21 cellular contexts compared by ENCODE assay signal in the genomic region with DNA sequence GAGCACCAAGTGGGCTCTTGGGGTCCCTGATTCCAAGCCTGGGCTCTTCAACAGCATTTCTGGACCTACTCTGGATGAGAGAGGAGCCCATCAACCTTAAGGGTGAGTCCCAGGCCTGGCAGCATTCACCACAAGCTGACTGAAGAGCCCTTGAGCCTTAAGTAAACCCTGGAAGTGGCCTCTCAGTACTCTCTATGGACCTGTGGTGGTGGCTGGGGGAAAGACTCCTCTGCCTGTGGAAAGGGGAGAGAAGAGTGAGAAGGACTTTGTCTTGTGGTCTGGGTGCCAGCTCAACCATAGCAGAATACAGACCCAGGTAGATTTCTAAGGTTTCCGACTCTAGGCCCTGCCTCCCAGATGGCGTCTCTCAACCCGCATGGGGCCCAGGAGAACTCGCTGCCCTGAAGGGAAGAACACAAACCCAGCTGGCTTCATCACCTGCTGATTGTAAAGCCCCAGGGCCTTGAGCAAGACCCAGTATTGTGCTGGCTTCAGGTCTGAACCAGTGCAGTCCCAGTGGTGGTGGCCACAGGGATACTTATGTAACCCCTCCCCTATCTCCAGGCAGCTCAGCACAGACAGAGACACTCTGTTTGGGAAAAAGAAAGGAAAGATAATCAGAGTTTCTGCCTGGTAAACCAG.
DNase-seq lines count a peak whose midpoint lies in the region; ATAC-seq and TF ChIP-seq lines count a peak whose summit lies in the region.
"Had no signal": no experiment of that assay in that cellular context is flagged by ENCODE, and none has a peak within 500 bp of the region (broad histone marks: within the 10 kb centered on the region; RNA-seq: fewer than 3 reads in every experiment).

No MANE protein-coding gene starts in this region.

- no peaks in the 10 kb centered on the region for H3K9me3 ChIP-seq in lung (ENCODE audit: control insufficient read depth in 2 of 2, insufficient read depth in 1 of 2, low read length in 1 of 2)
- H3K9me3 ChIP-seq in right lobe of liver: no peaks in the 10 kb centered on the region

- WGBS in lung, 2 donors: 82 to 97% methylated on average over 4 of the region's 4 CpGs
- WGBS in right lobe of liver (ENCODE audit: insufficient coverage, low coverage, low lambda C conversion rate, missing lambda C conversion rate): no CpG with 5 or more reads among the region's 4 CpGs

- ATAC-seq in lung (ENCODE audit: insufficient read depth, low FRiP score) (peak; percentile 77), right lobe of liver (no peak), GM19463 (IDR thresholded peaks at IDR 0.05; ENCODE audit: unreplicated experiment) (no peak), GM18511 (IDR thresholded peaks at IDR 0.05; ENCODE audit: unreplicated experiment) (no peak)
- ATAC-seq: activated CD8-positive, alpha-beta T cell treated with anti-CD3 and anti-CD28 coated beads, Interleukin-2, amount 10 ng/mL, durations not matched to agents 7 days and 5 days had no signal

- TF ChIP-seq CTCF in lung (IDR thresholded peaks at IDR 0.05; ENCODE audit: control extremely low read depth, extremely low read depth) (no peak), right lobe of liver (IDR thresholded peaks at IDR 0.05) (no peak)

- intact Hi-C loops in right lobe of liver (cut with DNase I): no loop called here

- H3K4me3 ChIP-seq in lung: no peak overlapping the region
- no peak overlapping the region for H3K4me3 ChIP-seq in right lobe of liver
- H3K4me3 ChIP-seq: coronary artery had no signal

- H3K27ac ChIP-seq in lung (ENCODE audit: low read depth in 1 of 2, low read length in 1 of 2): no peak overlapping the region
- H3K27ac ChIP-seq in right lobe of liver: no peak overlapping the region
- H3K27ac ChIP-seq: coronary artery had no signal

- peaks cover 0 to 4% of the 10 kb centered on the region in 2 donors for H3K4me1 ChIP-seq in lung (ENCODE audit: control insufficient read depth in 2 of 2, insufficient read depth in 2 of 2, low read length in 2 of 2)
- no peaks in the 10 kb centered on the region for H3K4me1 ChIP-seq in right lobe of liver

- H3K27me3 ChIP-seq in lung (ENCODE audit: control insufficient read depth, insufficient read depth) (no peaks in the 10 kb centered on the region), right lobe of liver (no peaks in the 10 kb centered on the region)

- TF ChIP-seq POLR2A in right lobe of liver (IDR thresholded peaks at IDR 0.05): no peak

- DNase-seq in SHP77 (lab: John Stamatoyannopoulos, UW) (peak; percentile 4), SHP77 treated with DMSO at 0.1 percent for 48 hours (lab: John Stamatoyannopoulos, UW) (no peak), NCI-H2196 (lab: John Stamatoyannopoulos, UW; ENCODE audit: unreplicated experiment) (peak; percentile 91), lung (ENCODE audit: low spot score) (peak; percentile 69), right lobe of liver (no peak), NCI-H1105 (lab: John Stamatoyannopoulos, UW) (no peak)
- DNase-seq: activated CD4-positive, alpha-beta T cell treated with anti-CD3 and anti-CD28 coated beads for 1 hour; activated CD8-positive, alpha-beta T cell treated with anti-CD3 and anti-CD28 coated beads, Interleukin-2, amount 10 ng/mL, durations not matched to agents 7 days and 5 days; activated naive CD8-positive, alpha-beta T cell treated with anti-CD3 and anti-CD28 coated beads, Interleukin-2, amount 10 ng/mL, durations not matched to agents 7 days and 5 days; activated T-cell treated with anti-CD3 and anti-CD28 coated beads for 4 hours; CD4-positive, alpha-beta T cell; effector memory CD4-positive, alpha-beta T cell; GDM1; glutamatergic neuron; HCEC 1CT; NCI-H1048; substantia nigra; T-helper 2 cell had no signal

- peaks cover 0 to 1% of the 10 kb centered on the region in 2 donors for H3K36me3 ChIP-seq in lung (ENCODE audit: control insufficient read depth in 2 of 2, insufficient read depth in 2 of 2, low read length in 2 of 2)
- no peaks in the 10 kb centered on the region for H3K36me3 ChIP-seq in right lobe of liver

Comparison
In these comparisons a context has a peak if more than half of its experiments do, and no peak if none do; other contexts are left out.
1. DNase-seq: peak in SHP77 (2 of 2), NCI-H2196 (single experiment) and lung (single experiment); none in SHP77 treated with DMSO at 0.1 percent for 48 hours (single experiment), right lobe of liver (0 of 3) and NCI-H1105 (single experiment).